ENCODE assay signal across 11 cellular contexts in the genomic region with DNA sequence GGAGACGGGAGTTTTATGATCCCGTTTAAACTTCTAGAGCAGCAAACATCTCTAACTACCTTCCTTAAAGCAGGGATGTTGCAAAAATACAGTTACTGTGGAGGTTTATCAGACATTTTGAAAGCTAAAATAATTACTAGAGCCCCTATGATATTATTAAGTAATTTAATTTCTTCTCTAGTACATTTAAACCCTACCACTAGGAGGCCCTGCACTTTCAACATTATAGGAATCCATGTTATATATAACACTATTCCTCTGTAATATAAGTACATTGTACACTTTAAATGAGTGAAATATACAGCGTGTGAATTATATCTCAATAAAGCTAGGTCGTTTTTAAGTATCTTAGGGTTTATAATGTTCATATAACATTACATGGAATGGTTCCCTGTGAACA. TPM values are rescaled to one million over a fixed set of nuclear protein-coding genes. Genes with fewer than 3 reads are reported as not detected.
DNase-seq lines count a peak whose midpoint lies in the region; ATAC-seq, FAIRE-seq and TF ChIP-seq lines count a peak whose summit lies in the region.
"Had no signal": no experiment of that assay in that cellular context is flagged by ENCODE, and none has a peak within 500 bp of the region (broad histone marks: within the 10 kb centered on the region; RNA-seq: fewer than 3 reads in every experiment).

No MANE protein-coding gene starts in this region.

- TF ChIP-seq RAD21 in A549 (conservative IDR thresholded peaks at IDR 0.05 in 1 of 2, IDR thresholded peaks at IDR 0.05 in 1 of 2) = no peak

- H3K9me3 ChIP-seq in A549 (no peaks in the 10 kb centered on the region), vagina (no peaks in the 10 kb centered on the region)

- peak; percentile 20; the same call in 1 of the 3 replicates for TF ChIP-seq CTCF in A549 (IDR thresholded peaks at IDR 0.05)
- peak; percentile 13 for TF ChIP-seq CTCF in GM12873 (IDR thresholded peaks at IDR 0.05; ENCODE audit: insufficient read depth, low read depth, low read length, missing control alignments)
- peak; percentile 57 for TF ChIP-seq CTCF in foreskin keratinocyte (conservative IDR thresholded peaks at IDR 0.05)
- no peak for TF ChIP-seq CTCF in vagina (IDR thresholded peaks at IDR 0.05)

- POLR2A ChIA-PET in A549 (lab: Yijun Ruan, JAX) = no interaction called here

- 59% methylated on average over 4 of the region's 4 CpGs for WGBS in A549 (ENCODE audit: missing lambda C conversion rate)

- peaks cover 0 to 25% of the 10 kb centered on the region in 2 donors for H3K36me3 ChIP-seq in vagina

- no peaks in the 10 kb centered on the region for H3K27me3 ChIP-seq in foreskin keratinocyte
- H3K27me3 ChIP-seq in vagina = no peaks in the 10 kb centered on the region
- H3K27me3 ChIP-seq: dorsolateral prefrontal cortex had no signal

- H3K27ac ChIP-seq in A549 (no peak overlapping the region), foreskin keratinocyte (no peak overlapping the region), vagina (no peak overlapping the region)

- H3K4me2 ChIP-seq in A549 = no peak overlapping the region

- TF ChIP-seq POLR2A in A549 (IDR thresholded peaks at IDR 0.05; ENCODE audit: low read length) (no peak), vagina (IDR thresholded peaks at IDR 0.05) (no peak)

- DNase-seq in A549 (ENCODE audit: low read depth in 1 of 2, low spot score in 1 of 2) = peak in 1 of 2 experiments; percentile 5
- no peak for DNase-seq in foreskin keratinocyte
- no peak for DNase-seq in vagina (ENCODE audit: extremely low spot score in 2 of 2)
- no peak for DNase-seq in T1000 (lab: John Stamatoyannopoulos, UW)
- DNase-seq in SW480 (ENCODE audit: low spot score) = no peak
- no peak for DNase-seq in effector CD8-positive, alpha-beta T cell (lab: John Stamatoyannopoulos, UW)
- DNase-seq: dorsolateral prefrontal cortex, HCEC 1CT, NCI-H446 had no signal

- H3K4me3 ChIP-seq in A549 = no peak overlapping the region
- H3K4me3 ChIP-seq in vagina = no peak overlapping the region
- H3K4me3 ChIP-seq: dorsolateral prefrontal cortex had no signal

- CTCF ChIA-PET in A549 (lab: Yijun Ruan, JAX) = interaction anchor here (0.9 to 1.2 kb wide), 3 partner anchors 12 to 319 kb away, joined by 4 to 5 read pairs (median 4); no protein-coding TSS in a partner anchor

- no peak for FAIRE-seq in A549 (lab: Jason Lieb, UNC)

- no peaks in the 10 kb centered on the region for H3K4me1 ChIP-seq in A549
- no peaks in the 10 kb centered on the region for H3K4me1 ChIP-seq in foreskin keratinocyte
- H3K4me1 ChIP-seq in vagina = peaks cover 14% of the 10 kb centered on the region

- no peak for TF ChIP-seq EP300 in A549 (IDR thresholded peaks at IDR 0.05)

- intact Hi-C loops in vagina (cut with DNase I) = no loop called here

- peak in 1 of 2 experiments; percentile 66; a peak in 3 of 6 replicates for ATAC-seq in A549
- peak; percentile 70 for ATAC-seq in SK-N-SH treated with all-trans-retinoic acid at 6 μM for 48 hours
- peak; percentile 61 for ATAC-seq in foreskin keratinocyte

TF ChIP-seq in A549, 52 proteins besides CTCF, POLR2A, EP300 and RAD21 (continues in another document):
- no peak for TF ChIP-seq ZC3H11A (IDR thresholded peaks at IDR 0.05)
- no peak for TF ChIP-seq NPAS2 (CRISPR knock-in tag; IDR thresholded peaks at IDR 0.05; ENCODE audit: borderline replicate concordance)
- no peak for TF ChIP-seq SMC3 (IDR thresholded peaks at IDR 0.05)
- TF ChIP-seq TFCP2L1 (CRISPR knock-in tag; IDR thresholded peaks at IDR 0.05) = no peak
- TF ChIP-seq EHF (CRISPR knock-in tag; IDR thresholded peaks at IDR 0.05) = no peak
- TF ChIP-seq POLR2AphosphoS2 (conservative IDR thresholded peaks at IDR 0.05; ENCODE audit: low read length) = no peak
- no peak for TF ChIP-seq RNF2 (IDR thresholded peaks at IDR 0.05; ENCODE audit: borderline replicate concordance, low read depth)
- TF ChIP-seq ZNF302 (CRISPR knock-in tag; IDR thresholded peaks at IDR 0.05) = no peak
- no peak for TF ChIP-seq CBX8 (IDR thresholded peaks at IDR 0.05)
- no peak for TF ChIP-seq GATA3 (IDR thresholded peaks at IDR 0.05; ENCODE audit: borderline replicate concordance)
- no peak for TF ChIP-seq MYC (IDR thresholded peaks at IDR 0.05; ENCODE audit: borderline replicate concordance, low read length)
- TF ChIP-seq, protein P1, sequence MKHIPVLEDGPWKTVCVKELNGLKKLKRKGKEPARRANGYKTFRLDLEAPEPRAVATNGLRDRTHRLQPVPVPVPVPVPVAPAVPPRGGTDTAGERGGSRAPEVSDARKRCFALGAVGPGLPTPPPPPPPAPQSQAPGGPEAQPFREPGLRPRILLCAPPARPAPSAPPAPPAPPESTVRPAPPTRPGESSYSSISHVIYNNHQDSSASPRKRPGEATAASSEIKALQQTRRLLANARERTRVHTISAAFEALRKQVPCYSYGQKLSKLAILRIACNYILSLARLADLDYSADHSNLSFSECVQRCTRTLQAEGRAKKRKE (CRISPR knock-in tag; IDR thresholded peaks at IDR 0.05; ENCODE audit: low read depth) = no peak
- no peak for TF ChIP-seq EHMT2 (IDR thresholded peaks at IDR 0.05; ENCODE audit: low read depth)
- TF ChIP-seq CHD2 (IDR thresholded peaks at IDR 0.05; ENCODE audit: low read length, partially characterized antibody) = no peak

TF ChIP-seq in SK-N-SH treated with all-trans-retinoic acid at 6 μM for 48 hours, 23 proteins besides CTCF, POLR2A, EP300 and RAD21 (continues in another document):
- TF ChIP-seq BACH2 (CRISPR knock-in tag; IDR thresholded peaks at IDR 0.05; ENCODE audit: borderline replicate concordance) (no peak), ARNTL (CRISPR knock-in tag; IDR thresholded peaks at IDR 0.05; ENCODE audit: borderline replicate concordance, low read depth) (no peak), SNAI2 (CRISPR knock-in tag; IDR thresholded peaks at IDR 0.05) (no peak), TOX (CRISPR knock-in tag; IDR thresholded peaks at IDR 0.05; ENCODE audit: borderline replicate concordance) (no peak), ZNF70 (CRISPR knock-in tag; IDR thresholded peaks at IDR 0.05) (no peak), GLIS3 (CRISPR knock-in tag; IDR thresholded peaks at IDR 0.05) (no peak), RARB (CRISPR knock-in tag; IDR thresholded peaks at IDR 0.05) (no peak), ESRRG (CRISPR knock-in tag; IDR thresholded peaks at IDR 0.05) (no peak)
- TF ChIP-seq, protein P2, sequence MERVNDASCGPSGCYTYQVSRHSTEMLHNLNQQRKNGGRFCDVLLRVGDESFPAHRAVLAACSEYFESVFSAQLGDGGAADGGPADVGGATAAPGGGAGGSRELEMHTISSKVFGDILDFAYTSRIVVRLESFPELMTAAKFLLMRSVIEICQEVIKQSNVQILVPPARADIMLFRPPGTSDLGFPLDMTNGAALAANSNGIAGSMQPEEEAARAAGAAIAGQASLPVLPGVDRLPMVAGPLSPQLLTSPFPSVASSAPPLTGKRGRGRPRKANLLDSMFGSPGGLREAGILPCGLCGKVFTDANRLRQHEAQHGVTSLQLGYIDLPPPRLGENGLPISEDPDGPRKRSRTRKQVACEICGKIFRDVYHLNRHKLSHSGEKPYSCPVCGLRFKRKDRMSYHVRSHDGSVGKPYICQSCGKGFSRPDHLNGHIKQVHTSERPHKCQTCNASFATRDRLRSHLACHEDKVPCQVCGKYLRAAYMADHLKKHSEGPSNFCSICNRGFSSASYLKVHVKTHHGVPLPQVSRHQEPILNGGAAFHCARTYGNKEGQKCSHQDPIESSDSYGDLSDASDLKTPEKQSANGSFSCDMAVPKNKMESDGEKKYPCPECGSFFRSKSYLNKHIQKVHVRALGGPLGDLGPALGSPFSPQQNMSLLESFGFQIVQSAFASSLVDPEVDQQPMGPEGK (CRISPR knock-in tag; IDR thresholded peaks at IDR 0.05; ENCODE audit: borderline replicate concordance) = no peak
- TF ChIP-seq, protein P3, sequence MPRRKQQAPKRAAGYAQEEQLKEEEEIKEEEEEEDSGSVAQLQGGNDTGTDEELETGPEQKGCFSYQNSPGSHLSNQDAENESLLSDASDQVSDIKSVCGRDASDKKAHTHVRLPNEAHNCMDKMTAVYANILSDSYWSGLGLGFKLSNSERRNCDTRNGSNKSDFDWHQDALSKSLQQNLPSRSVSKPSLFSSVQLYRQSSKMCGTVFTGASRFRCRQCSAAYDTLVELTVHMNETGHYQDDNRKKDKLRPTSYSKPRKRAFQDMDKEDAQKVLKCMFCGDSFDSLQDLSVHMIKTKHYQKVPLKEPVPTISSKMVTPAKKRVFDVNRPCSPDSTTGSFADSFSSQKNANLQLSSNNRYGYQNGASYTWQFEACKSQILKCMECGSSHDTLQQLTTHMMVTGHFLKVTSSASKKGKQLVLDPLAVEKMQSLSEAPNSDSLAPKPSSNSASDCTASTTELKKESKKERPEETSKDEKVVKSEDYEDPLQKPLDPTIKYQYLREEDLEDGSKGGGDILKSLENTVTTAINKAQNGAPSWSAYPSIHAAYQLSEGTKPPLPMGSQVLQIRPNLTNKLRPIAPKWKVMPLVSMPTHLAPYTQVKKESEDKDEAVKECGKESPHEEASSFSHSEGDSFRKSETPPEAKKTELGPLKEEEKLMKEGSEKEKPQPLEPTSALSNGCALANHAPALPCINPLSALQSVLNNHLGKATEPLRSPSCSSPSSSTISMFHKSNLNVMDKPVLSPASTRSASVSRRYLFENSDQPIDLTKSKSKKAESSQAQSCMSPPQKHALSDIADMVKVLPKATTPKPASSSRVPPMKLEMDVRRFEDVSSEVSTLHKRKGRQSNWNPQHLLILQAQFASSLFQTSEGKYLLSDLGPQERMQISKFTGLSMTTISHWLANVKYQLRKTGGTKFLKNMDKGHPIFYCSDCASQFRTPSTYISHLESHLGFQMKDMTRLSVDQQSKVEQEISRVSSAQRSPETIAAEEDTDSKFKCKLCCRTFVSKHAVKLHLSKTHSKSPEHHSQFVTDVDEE (CRISPR knock-in tag; IDR thresholded peaks at IDR 0.05) = no peak
- TF ChIP-seq, protein P4, sequence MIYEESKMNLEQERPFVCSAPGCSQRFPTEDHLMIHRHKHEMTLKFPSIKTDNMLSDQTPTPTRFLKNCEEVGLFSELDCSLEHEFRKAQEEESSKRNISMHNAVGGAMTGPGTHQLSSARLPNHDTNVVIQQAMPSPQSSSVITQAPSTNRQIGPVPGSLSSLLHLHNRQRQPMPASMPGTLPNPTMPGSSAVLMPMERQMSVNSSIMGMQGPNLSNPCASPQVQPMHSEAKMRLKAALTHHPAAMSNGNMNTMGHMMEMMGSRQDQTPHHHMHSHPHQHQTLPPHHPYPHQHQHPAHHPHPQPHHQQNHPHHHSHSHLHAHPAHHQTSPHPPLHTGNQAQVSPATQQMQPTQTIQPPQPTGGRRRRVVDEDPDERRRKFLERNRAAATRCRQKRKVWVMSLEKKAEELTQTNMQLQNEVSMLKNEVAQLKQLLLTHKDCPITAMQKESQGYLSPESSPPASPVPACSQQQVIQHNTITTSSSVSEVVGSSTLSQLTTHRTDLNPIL (CRISPR knock-in tag; IDR thresholded peaks at IDR 0.05; ENCODE audit: low read depth) = no peak

RNA-seq across cellular contexts. Expression of a gene that starts 11.5 kb away (rescaled TPM):
- 12.3 and 12.5 TPM in 2 replicates for polyA plus RNA-seq in A549 (2011; rRNA removed)
- polyA plus RNA-seq in A549 (2012; cell fraction: cytosol; rRNA removed) = 5.7 TPM in 2 replicates
- 4.2 and 6.4 TPM in 2 replicates for polyA plus RNA-seq in A549 (2012; cell fraction: nucleus; rRNA removed)
- polyA plus RNA-seq in A549 (2017; fragmentation: RNase III; extraction: RNeasy Plus Mini Kit Qiagen cat#74134 plus additional on column Dnase treatment) = 7.2 to 8.5 TPM (median 7.3 TPM) in 3 replicates
- 12.6 and 13.4 TPM in 2 replicates for polyA minus RNA-seq in A549 (2011; rRNA and poly(A)+ RNA removed)
- 9.8 and 11.5 TPM in 2 replicates for total RNA-seq in foreskin keratinocyte
- 8.3 and 9.3 TPM in 2 replicates for polyA plus RNA-seq in foreskin keratinocyte
- 40.0 TPM for total RNA-seq in vagina

Comparison
In these comparisons a context has a peak if more than half of its experiments do, and no peak if none do; other contexts are left out.
1. CTCF ChIP-seq: peak in A549 (single experiment), GM12873 (single experiment) and foreskin keratinocyte (single experiment); none in vagina (0 of 3).